Comparison of ENCODE assay signal across 1 cellular context in the genomic region with DNA sequence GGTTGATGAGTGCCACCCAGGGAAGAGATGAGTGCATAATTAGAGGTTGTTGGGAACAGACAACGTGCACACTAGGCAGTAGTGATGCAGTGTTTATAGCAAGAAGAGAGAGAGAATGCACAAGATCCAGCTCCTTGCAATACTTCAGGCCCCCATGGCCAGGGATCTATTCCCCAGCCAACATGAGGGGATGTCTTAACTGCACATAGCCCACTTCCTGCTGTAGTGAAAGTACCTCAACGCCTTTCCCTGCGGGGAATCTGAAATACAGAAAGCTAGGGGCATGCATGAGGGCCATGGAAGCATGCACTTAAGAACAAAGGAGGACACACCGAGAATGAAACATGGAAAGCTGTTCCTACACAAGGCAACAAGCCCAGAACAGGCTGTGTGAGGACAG.
TF ChIP-seq lines count a peak whose summit lies in the region.

No MANE protein-coding gene starts in this region.

TF ChIP-seq in K562, 482 proteins besides CTCF, POLR2A, EP300 and RAD21 (continued from another document):
- TF ChIP-seq ZNF609 (CRISPR knock-in tag; IDR thresholded peaks at IDR 0.05; ENCODE audit: borderline replicate concordance) (no peak), MBD2 (IDR thresholded peaks at IDR 0.05; ENCODE audit: borderline replicate concordance, low read depth) (no peak), IRF2 (CRISPR knock-in tag; IDR thresholded peaks at IDR 0.05) (peak; percentile 10; the same call in 1 of the 2 replicates), THAP7 (CRISPR knock-in tag; IDR thresholded peaks at IDR 0.05) (0 out of 2 replicates have a peak, but pooled peaks have one; percentile 32), MTA1 (IDR thresholded peaks at IDR 0.05; ENCODE audit: borderline replicate concordance) (no peak), ZNF780A (CRISPR knock-in tag; IDR thresholded peaks at IDR 0.05) (no peak), ZC3H4 (CRISPR knock-in tag; IDR thresholded peaks at IDR 0.05; ENCODE audit: borderline replicate concordance) (peak; percentile 64; the same call in 1 of the 2 replicates), THAP12 (CRISPR knock-in tag; IDR thresholded peaks at IDR 0.05) (0 out of 2 replicates have a peak, but pooled peaks have one; percentile 36), STAG1 (CRISPR knock-in tag; IDR thresholded peaks at IDR 0.05; ENCODE audit: borderline replicate concordance) (0 out of 2 replicates have a peak, but pooled peaks have one; percentile 26), SMAD3 (CRISPR knock-in tag; conservative IDR thresholded peaks at IDR 0.05) (no peak), TSC22D4 (tag; IDR thresholded peaks at IDR 0.05) (peak; percentile 13; the same call in 1 of the 2 replicates), FOXK2 (conservative IDR thresholded peaks at IDR 0.05 in 1 of 2, IDR thresholded peaks at IDR 0.05 in 1 of 2; ENCODE audit: low read depth in 2 of 2) (no peak), ZNF57 (CRISPR knock-in tag; IDR thresholded peaks at IDR 0.05) (no peak), ZNF184 (CRISPR knock-in tag; IDR thresholded peaks at IDR 0.05) (0 out of 2 replicates have a peak, but pooled peaks have one; percentile 5), OTX1 (CRISPR knock-in tag; IDR thresholded peaks at IDR 0.05) (0 out of 2 replicates have a peak, but pooled peaks have one; percentile 18), ATF7 (IDR thresholded peaks at IDR 0.05) (no peak), ZNF76 (CRISPR knock-in tag; IDR thresholded peaks at IDR 0.05; ENCODE audit: borderline replicate concordance) (no peak), NCOR1 (IDR thresholded peaks at IDR 0.05) (no peak), ERF (CRISPR knock-in tag; IDR thresholded peaks at IDR 0.05) (0 out of 2 replicates have a peak, but pooled peaks have one; percentile 17), ZNF224 (CRISPR knock-in tag; IDR thresholded peaks at IDR 0.05) (no peak), HDAC6 (IDR thresholded peaks at IDR 0.05; ENCODE audit: low read depth, low read length) (0 out of 2 replicates have a peak, but pooled peaks have one; percentile 21), GTF2F1 (IDR thresholded peaks at IDR 0.05; ENCODE audit: low read depth, low read length) (0 out of 2 replicates have a peak, but pooled peaks have one; percentile 25), MTA3 (IDR thresholded peaks at IDR 0.05; ENCODE audit: borderline replicate concordance) (no peak)
- TF ChIP-seq, protein P1, sequence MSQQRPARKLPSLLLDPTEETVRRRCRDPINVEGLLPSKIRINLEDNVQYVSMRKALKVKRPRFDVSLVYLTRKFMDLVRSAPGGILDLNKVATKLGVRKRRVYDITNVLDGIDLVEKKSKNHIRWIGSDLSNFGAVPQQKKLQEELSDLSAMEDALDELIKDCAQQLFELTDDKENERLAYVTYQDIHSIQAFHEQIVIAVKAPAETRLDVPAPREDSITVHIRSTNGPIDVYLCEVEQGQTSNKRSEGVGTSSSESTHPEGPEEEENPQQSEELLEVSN (IDR thresholded peaks at IDR 0.05; ENCODE audit: borderline replicate concordance in 1 of 2, extremely low read depth in 1 of 2, insufficient read depth in 1 of 2, insufficient read length in 1 of 2, low read depth in 1 of 2, low read length in 1 of 2, poor library complexity in 1 of 2, severe bottlenecking in 1 of 2), result no peak
